ENCODE assay signal across 24 cellular contexts in the genomic region with DNA sequence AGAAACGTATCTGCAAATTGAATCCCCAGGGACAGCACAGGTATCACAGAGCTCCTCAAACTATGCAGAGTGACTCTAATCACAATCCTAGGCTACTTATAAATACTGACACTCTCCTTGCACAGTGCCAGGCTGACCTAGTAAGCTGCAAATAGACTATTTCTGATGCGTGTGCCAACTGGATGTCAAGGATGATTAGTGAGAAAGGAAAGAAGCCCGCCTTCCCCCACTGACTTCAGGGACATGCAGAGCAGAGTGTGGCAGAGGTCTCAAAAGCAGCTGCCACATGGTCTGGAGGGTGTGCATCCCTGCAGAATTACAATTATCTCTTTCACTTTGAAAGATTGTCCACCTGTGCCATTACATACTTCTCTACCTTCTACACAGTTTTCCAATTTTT.
A peak's percentile ranks its signal among the peaks of the same experiment; 100 is the strongest.
DNase-seq lines count a peak whose midpoint lies in the region; ATAC-seq and TF ChIP-seq lines count a peak whose summit lies in the region.
"Had no signal": no experiment of that assay in that cellular context is flagged by ENCODE, and none has a peak within 500 bp of the region (broad histone marks: within the 10 kb centered on the region; RNA-seq: fewer than 3 reads in every experiment).

No MANE protein-coding gene starts in this region.

- H3K36me3 Mint-ChIP-seq in activated CD4-positive, alpha-beta memory T cell treated with anti-CD3 and anti-CD28 coated beads, Interleukin-2, amount 10 ng/mL, durations not matched to agents 7 days and 5 days (ENCODE audit: low read depth): no peaks in the 10 kb centered on the region
- H3K36me3 Mint-ChIP-seq: IgD-negative memory B cell, memory B cell had no signal

- no peaks in the 10 kb centered on the region for H3K4me1 Mint-ChIP-seq in activated CD4-positive, alpha-beta memory T cell treated with anti-CD3 and anti-CD28 coated beads, Interleukin-2, amount 10 ng/mL, durations not matched to agents 7 days and 5 days
- H3K4me1 Mint-ChIP-seq: activated T-helper 17 cell treated with anti-CD3 and anti-CD28 coated beads, Interleukin-2, amount 50 U/mL, for 72 hours; IgD-negative memory B cell; memory B cell; nephron progenitor cell had no signal

- DNase-seq in cardiac muscle cell (ENCODE audit: low read depth in 1 of 2, low spot score in 1 of 2) (peak in 1 of 2 donors; percentile 10), cardiac septum (ENCODE audit: low spot score) (no peak), NCI-H82 treated with DMSO at 0.1 percent for 48 hours (lab: John Stamatoyannopoulos, UW; ENCODE audit: unreplicated experiment) (peak; percentile 25), left ventricle myocardium superior (peak; percentile 19), UCSD-AML1 (lab: John Stamatoyannopoulos, UW; ENCODE audit: unreplicated experiment) (no peak)
- no peak for DNase-seq in activated CD4-positive, alpha-beta memory T cell treated with anti-CD3 and anti-CD28 coated beads, Interleukin-2, amount 10 ng/mL, durations not matched to agents 7 days and 5 days
- DNase-seq: activated CD4-positive, alpha-beta T cell treated with anti-CD3 and anti-CD28 coated beads for 1 hour; activated CD8-positive, alpha-beta T cell treated with anti-CD3 and anti-CD28 coated beads, Interleukin-2, amount 10 ng/mL, durations not matched to agents 7 days and 5 days; activated naive CD4-positive, alpha-beta T cell treated with anti-CD3 and anti-CD28 coated beads, Interleukin-2, amount 50 U/mL, for 16 hours; brain microvascular endothelial cell; DMS153; hippocampal formation; nephron progenitor cell; NK-92 treated with Interleukin-12 subunit alpha and Interleukin-12 subunit beta, amount 100 ng/mL, for 24 hours; spleen; stimulated activated CD4-positive, alpha-beta T cell treated with anti-CD3 and anti-CD28 coated beads, Interleukin-2, amount 100 ng/mL, for 48 hours had no signal

- ATAC-seq in left ventricle myocardium superior (peak; percentile 100), HG03460 (IDR thresholded peaks at IDR 0.05; ENCODE audit: unreplicated experiment) (no peak)
- ATAC-seq: activated CD8-positive, alpha-beta T cell treated with anti-CD3 and anti-CD28 coated beads, Interleukin-2, amount 10 ng/mL, durations not matched to agents 7 days and 5 days; activated T-helper 17 cell treated with anti-CD3 and anti-CD28 coated beads, Interleukin-2, amount 50 U/mL, for 72 hours; gastroesophageal sphincter; GM12878 had no signal

- H3K27me3 ChIP-seq in cardiac muscle cell: no peaks in the 10 kb centered on the region
- H3K27me3 ChIP-seq: brain microvascular endothelial cell, gastroesophageal sphincter, spleen, tibial nerve had no signal

- H3K9me3 Mint-ChIP-seq in activated CD4-positive, alpha-beta memory T cell treated with anti-CD3 and anti-CD28 coated beads, Interleukin-2, amount 10 ng/mL, durations not matched to agents 7 days and 5 days: no peaks in the 10 kb centered on the region
- H3K9me3 Mint-ChIP-seq: activated T-helper 17 cell treated with anti-CD3 and anti-CD28 coated beads, Interleukin-2, amount 50 U/mL, for 72 hours; IgD-negative memory B cell; memory B cell; nephron progenitor cell; T-helper 2 cell treated with Interferon-gamma antibody and Interleukin-4, amounts not matched to agents 5 μg/mL and 100 μg/mL, for 36 hours had no signal

- intact Hi-C loops in cardiac septum (cut with DNase I) (no loop called here), left ventricle myocardium superior (cut with micrococcal nuclease) (no loop called here)

- no peak overlapping the region for H3K27ac Mint-ChIP-seq in activated CD4-positive, alpha-beta memory T cell treated with anti-CD3 and anti-CD28 coated beads, Interleukin-2, amount 10 ng/mL, durations not matched to agents 7 days and 5 days
- H3K27ac Mint-ChIP-seq: activated CD8-positive, alpha-beta T cell treated with anti-CD3 and anti-CD28 coated beads, Interleukin-2, amount 10 ng/mL, durations not matched to agents 7 days and 5 days; activated T-helper 17 cell treated with anti-CD3 and anti-CD28 coated beads, Interleukin-2, amount 50 U/mL, for 72 hours; IgD-negative memory B cell; memory B cell; nephron progenitor cell; T-helper 2 cell treated with Interferon-gamma antibody and Interleukin-4, amounts not matched to agents 5 μg/mL and 100 μg/mL, for 36 hours had no signal

- H3K27ac ChIP-seq in cardiac muscle cell: peak overlapping the region; percentile 6
- H3K27ac ChIP-seq: brain microvascular endothelial cell, gastroesophageal sphincter, spleen, tibial nerve had no signal

- H3K4me1 ChIP-seq in cardiac muscle cell (ENCODE audit: low read depth): no peaks in the 10 kb centered on the region
- H3K4me1 ChIP-seq: gastroesophageal sphincter, spleen, tibial nerve had no signal

- no peak overlapping the region for H3K4me3 Mint-ChIP-seq in activated CD4-positive, alpha-beta memory T cell treated with anti-CD3 and anti-CD28 coated beads, Interleukin-2, amount 10 ng/mL, durations not matched to agents 7 days and 5 days
- H3K4me3 Mint-ChIP-seq: activated CD8-positive, alpha-beta T cell treated with anti-CD3 and anti-CD28 coated beads, Interleukin-2, amount 10 ng/mL, durations not matched to agents 7 days and 5 days; activated T-helper 17 cell treated with anti-CD3 and anti-CD28 coated beads, Interleukin-2, amount 50 U/mL, for 72 hours; IgD-negative memory B cell; memory B cell; nephron progenitor cell; T-helper 2 cell treated with Interferon-gamma antibody and Interleukin-4, amounts not matched to agents 5 μg/mL and 100 μg/mL, for 36 hours had no signal

- no peaks in the 10 kb centered on the region for H3K9me3 ChIP-seq in cardiac muscle cell (ENCODE audit: low read depth)
- H3K9me3 ChIP-seq: gastroesophageal sphincter, spleen, tibial nerve had no signal

- CTCF ChIA-PET in activated CD4-positive, alpha-beta memory T cell treated with anti-CD3 and anti-CD28 coated beads, Interleukin-2, amount 10 ng/mL, durations not matched to agents 7 days and 5 days (lab: Charles Lee): no interaction called here

- no peak overlapping the region for H3K4me3 ChIP-seq in cardiac muscle cell
- H3K4me3 ChIP-seq: gastroesophageal sphincter, GM12878, spleen, tibial nerve had no signal

- H3K27me3 Mint-ChIP-seq in activated CD4-positive, alpha-beta memory T cell treated with anti-CD3 and anti-CD28 coated beads, Interleukin-2, amount 10 ng/mL, durations not matched to agents 7 days and 5 days: no peaks in the 10 kb centered on the region
- H3K27me3 Mint-ChIP-seq: activated T-helper 17 cell treated with anti-CD3 and anti-CD28 coated beads, Interleukin-2, amount 50 U/mL, for 72 hours; IgD-negative memory B cell; memory B cell had no signal

- TF ChIP-seq CTCF in cardiac muscle cell (IDR thresholded peaks at IDR 0.05; ENCODE audit: low read depth, low read length): no peak

- POLR2A ChIA-PET in activated CD4-positive, alpha-beta memory T cell treated with anti-CD3 and anti-CD28 coated beads, Interleukin-2, amount 10 ng/mL, durations not matched to agents 7 days and 5 days (lab: Charles Lee): no interaction called here

- H3K36me3 ChIP-seq in cardiac muscle cell: no peaks in the 10 kb centered on the region
- H3K36me3 ChIP-seq: brain microvascular endothelial cell, gastroesophageal sphincter, spleen, tibial nerve had no signal

Comparison
In these comparisons a context has a peak if more than half of its experiments do, and no peak if none do; other contexts are left out.
1. DNase-seq: peak in NCI-H82 treated with DMSO at 0.1 percent for 48 hours (single experiment) and left ventricle myocardium superior (single experiment); none in cardiac septum (single experiment), activated CD4-positive, alpha-beta memory T cell treated with anti-CD3 and anti-CD28 coated beads, Interleukin-2, amount 10 ng/mL, durations not matched to agents 7 days and 5 days (single experiment) and UCSD-AML1 (single experiment).